ENCODE assay signal across 1 cellular context in genomic region chr2:9675369-9676351, GRCh38.
TF ChIP-seq lines count a peak whose summit lies in the region.

No MANE protein-coding gene starts in this region.

TF ChIP-seq in K562, 482 proteins besides CTCF, POLR2A, EP300 and RAD21:
- TF ChIP-seq ZNF639 (CRISPR knock-in tag; conservative IDR thresholded peaks at IDR 0.05 in 1 of 2, IDR thresholded peaks at IDR 0.05 in 1 of 2) = no peak
- TF ChIP-seq EZH2 (IDR thresholded peaks at IDR 0.05; ENCODE audit: borderline replicate concordance, low read depth, low read length) = no peak
- no peak for TF ChIP-seq TAF15 (IDR thresholded peaks at IDR 0.05; ENCODE audit: low read depth, low read length)
- no peak for TF ChIP-seq TAF1 (IDR thresholded peaks at IDR 0.05; ENCODE audit: control insufficient read depth, extremely low read depth, insufficient read depth, low read length, severe bottlenecking)
- TF ChIP-seq ZNF740 (CRISPR knock-in tag; IDR thresholded peaks at IDR 0.05) = no peak
- no peak for TF ChIP-seq ZNF740 (tag; IDR thresholded peaks at IDR 0.05)
- no peak for TF ChIP-seq TOE1 (IDR thresholded peaks at IDR 0.05; ENCODE audit: borderline replicate concordance)
- no peak for TF ChIP-seq TOE1 (CRISPR knock-in tag; IDR thresholded peaks at IDR 0.05; ENCODE audit: borderline replicate concordance, low read depth)
- TF ChIP-seq SETDB1 (IDR thresholded peaks at IDR 0.05; ENCODE audit: low read length) = no peak
- TF ChIP-seq BRD9 (IDR thresholded peaks at IDR 0.05; ENCODE audit: low read depth, partially characterized antibody) = no peak
- peak; percentile 60 for TF ChIP-seq ATF3 (IDR thresholded peaks at IDR 0.05)
- no peak for TF ChIP-seq ATF3 (CRISPR knock-in tag; conservative IDR thresholded peaks at IDR 0.05)
- no peak for TF ChIP-seq SMARCE1 (IDR thresholded peaks at IDR 0.05)
- no peak for TF ChIP-seq ZNF57 (CRISPR knock-in tag; IDR thresholded peaks at IDR 0.05)
- peak; percentile 52 for TF ChIP-seq RFX1 (IDR thresholded peaks at IDR 0.05)
